In genomic region chr15:90358124-90359033, GRCh38 we compare ENCODE assay signal across 13 cellular contexts. TPM values are rescaled to one million over a fixed set of nuclear protein-coding genes. Genes with fewer than 3 reads are reported as not detected.
A peak's percentile ranks its signal among the peaks of the same experiment; 100 is the strongest.
DNase-seq lines count a peak whose midpoint lies in the region; ATAC-seq, FAIRE-seq and TF ChIP-seq lines count a peak whose summit lies in the region.
"Had no signal": no experiment of that assay in that cellular context is flagged by ENCODE, and none has a peak within 500 bp of the region (broad histone marks: within the 10 kb centered on the region; RNA-seq: fewer than 3 reads in every experiment).

No MANE protein-coding gene starts in this region.

- no peak for TF ChIP-seq RAD21 in HepG2 (CRISPR knock-in tag; IDR thresholded peaks at IDR 0.05)

- H3K9ac ChIP-seq in HepG2 (ENCODE audit: insufficient read depth, low read depth, low read length): no peak overlapping the region

- CTCF ChIA-PET in HepG2 (lab: Yijun Ruan, JAX; ENCODE audit: low intra/inter-chr PET ratio, low total read pairs): no interaction called here

- H3K27me3 ChIP-seq in HepG2 (ENCODE audit: control insufficient read depth in 1 of 2, insufficient read depth in 2 of 2, low read length in 2 of 2): no peaks in the 10 kb centered on the region
- H3K27me3 ChIP-seq in right lobe of liver: no peaks in the 10 kb centered on the region
- no peaks in the 10 kb centered on the region for H3K27me3 ChIP-seq in RWPE2 (ENCODE audit: insufficient read depth, poor library complexity, severe bottlenecking)

- no peaks in the 10 kb centered on the region for H3K9me3 ChIP-seq in HepG2 (ENCODE audit: low read length)
- H3K9me3 ChIP-seq in right lobe of liver: no peaks in the 10 kb centered on the region
- H3K9me3 ChIP-seq in RWPE2 (ENCODE audit: severe bottlenecking): no peaks in the 10 kb centered on the region

- TF ChIP-seq CTCF in HepG2 (CRISPR knock-in tag; IDR thresholded peaks at IDR 0.05): no peak
- TF ChIP-seq CTCF in right lobe of liver (IDR thresholded peaks at IDR 0.05): no peak
- TF ChIP-seq CTCF in RWPE2 (IDR thresholded peaks at IDR 0.05; ENCODE audit: poor library complexity, severe bottlenecking): no peak

- no peak overlapping the region for H2AFZ ChIP-seq in HepG2 (ENCODE audit: low read length)

- no peaks in the 10 kb centered on the region for H3K4me1 ChIP-seq in HepG2 (ENCODE audit: insufficient read depth, low read length)
- no peaks in the 10 kb centered on the region for H3K4me1 ChIP-seq in right lobe of liver
- H3K4me1 ChIP-seq in RWPE2 (ENCODE audit: insufficient read depth, poor library complexity, severe bottlenecking): peaks cover 23% of the 10 kb centered on the region

- in situ Hi-C loops in HepG2 (cut with HindIII; ENCODE audit: extremely low pct_ligation_motif_present, low pct_unique_long_range_greater_than_20kb): no loop called here

- H3K4me3 ChIP-seq in HepG2 (replicated peaks in 1 of 3; ENCODE audit: insufficient read depth in 1 of 3, low read depth in 2 of 3, low read length in 3 of 3) (no peak overlapping the region), right lobe of liver (no peak overlapping the region), RWPE2 (ENCODE audit: severe bottlenecking) (no peak overlapping the region)

- H3K27ac ChIP-seq in HepG2 (ENCODE audit: extremely low read length, insufficient read depth, low read length): no peak overlapping the region
- no peak overlapping the region for H3K27ac ChIP-seq in right lobe of liver
- H3K27ac ChIP-seq in RWPE2 (ENCODE audit: poor library complexity, severe bottlenecking): peak overlapping the region; percentile 15
- H3K27ac ChIP-seq: VCaP had no signal

- no peak for TF ChIP-seq POLR2A in HepG2 (IDR thresholded peaks at IDR 0.05; ENCODE audit: insufficient read depth in 1 of 2, low read depth in 2 of 2, low read length in 2 of 2)
- TF ChIP-seq POLR2A in right lobe of liver (IDR thresholded peaks at IDR 0.05): no peak

- DNase-seq in HepG2 (ENCODE audit: low spot score) (no peak), right lobe of liver (no peak), RWPE2 (ENCODE audit: low spot score) (no peak), fibroblast of peridontal ligament (ENCODE audit: extremely low read depth) (peak; percentile 56), urothelium cell line (ENCODE audit: low spot score) (peak; percentile 28), NCI-H345 treated with DMSO at 0.1 percent for 48 hours (lab: John Stamatoyannopoulos, UW; ENCODE audit: unreplicated experiment) (no peak)
- DNase-seq: effector CD8-positive, alpha-beta T cell; HFFc6; NCI-H1930 had no signal

- H3K79me2 ChIP-seq in HepG2 (ENCODE audit: insufficient read depth, low read length): no peaks in the 10 kb centered on the region

- POLR2A ChIA-PET in HepG2 (lab: Yijun Ruan, JAX): no interaction called here

- 82% methylated on average over 8 of the region's 8 CpGs for WGBS in HepG2 (ENCODE audit: low lambda C conversion rate)
- WGBS in right lobe of liver (ENCODE audit: insufficient coverage, low coverage, low lambda C conversion rate, missing lambda C conversion rate): 75% methylated on average over 8 of the region's 8 CpGs

- peaks cover 0 to 2% of the 10 kb centered on the region in 2 experiments; a peak in 1 of 5 replicates for H3K36me3 ChIP-seq in HepG2 (replicated peaks in 1 of 2; ENCODE audit: control insufficient read depth in 1 of 2, insufficient read depth in 2 of 2, low read length in 2 of 2)
- H3K36me3 ChIP-seq in right lobe of liver: peaks cover 0 to 4% (median 0%) of the 10 kb centered on the region in 4 donors
- H3K36me3 ChIP-seq in RWPE2 (ENCODE audit: low read depth): peaks cover 23% of the 10 kb centered on the region

- no peak overlapping the region for H3K4me2 ChIP-seq in HepG2 (ENCODE audit: low read depth, low read length)

- ATAC-seq in HepG2 (no peak), right lobe of liver (no peak), RWPE2 (ENCODE audit: low read depth) (peak; percentile 53), GM21390 (IDR thresholded peaks at IDR 0.05; ENCODE audit: unreplicated experiment) (no peak), GM19324 (IDR thresholded peaks at IDR 0.05; ENCODE audit: low FRiP score, unreplicated experiment) (no peak)

- intact Hi-C loops in HepG2 (cut with micrococcal nuclease; ENCODE audit: unreplicated experiment) (no loop called here), right lobe of liver (cut with DNase I) (no loop called here)

- no TSS peak for BruUV-seq in HepG2 (replicated peaks; lab: Mats Ljungman, UMichigan)

- no peak for FAIRE-seq in HepG2 (lab: Jason Lieb, UNC)
- FAIRE-seq in urothelium cell line (lab: Jason Lieb, UNC): no peak

- no peaks in the 10 kb centered on the region for H4K20me1 ChIP-seq in HepG2 (ENCODE audit: insufficient read depth, low read length)

- TF ChIP-seq EP300 in HepG2 (IDR thresholded peaks at IDR 0.05; ENCODE audit: low read depth in 2 of 2, low read length in 2 of 2): no peak
- no peak for TF ChIP-seq EP300 in HepG2 (CRISPR knock-in tag; IDR thresholded peaks at IDR 0.05; ENCODE audit: borderline replicate concordance)

TF ChIP-seq in HepG2, 621 proteins besides CTCF, POLR2A, EP300 and RAD21:
- TF ChIP-seq RFXANK (CRISPR knock-in tag; IDR thresholded peaks at IDR 0.05) (no peak), FOSL1 (CRISPR knock-in tag; IDR thresholded peaks at IDR 0.05; ENCODE audit: borderline replicate concordance) (no peak), FOXA3 (CRISPR knock-in tag; IDR thresholded peaks at IDR 0.05) (0 out of 2 replicates have a peak, but pooled peaks have one; percentile 26), FOXA1 (IDR thresholded peaks at IDR 0.05) (no peak), FOXA1 (CRISPR knock-in tag; IDR thresholded peaks at IDR 0.05) (0 out of 2 replicates have a peak, but pooled peaks have one; percentile 13), MYNN (CRISPR knock-in tag; IDR thresholded peaks at IDR 0.05; ENCODE audit: low read depth) (no peak)
TF ChIP-seq in HepG2: peak in this region for 2.

RNA-seq across cellular contexts. Expression of gene ZNF774, which starts 6.3 kb away (rescaled TPM):
- total RNA-seq in HepG2 (2016; rRNA removed; fragmentation: Illumina TruSeq; extraction: Trizol) (0.98 and 1.4 TPM in 2 replicates), right lobe of liver (1 to 10 TPM; 1.2 to 2.5 (median 1.7) TPM)
- total RNA-seq in HepG2 (2016; cell fraction: cytosol; rRNA removed; fragmentation: Illumina TruSeq; extraction: Trizol; ENCODE audit: low read depth): 0.09 and 1.2 TPM in 2 replicates
- 0.89 and 1.7 TPM in 2 replicates for total RNA-seq in HepG2 (2016; cell fraction: insoluble cytoplasmic fraction; rRNA removed; fragmentation: Illumina TruSeq; extraction: Trizol)
- total RNA-seq in HepG2 (2016; cell fraction: membrane; rRNA removed; fragmentation: Illumina TruSeq; extraction: Trizol): 0.69 and 1.3 TPM in 2 replicates
- total RNA-seq in HepG2 (2016; cell fraction: nucleus; rRNA removed; fragmentation: Illumina TruSeq; extraction: Trizol): 0.78 and 1.6 TPM in 2 replicates
- 0.59 and 0.61 TPM in 2 replicates for polyA plus RNA-seq in HepG2 (2011; rRNA removed)
- polyA plus RNA-seq in HepG2 (2011; cell fraction: cytosol; rRNA removed): 0.31 and 0.60 TPM in 2 replicates
- polyA plus RNA-seq in HepG2 (2011; cell fraction: nucleus; rRNA removed): 0.40 and 0.78 TPM in 2 replicates
- 0.52 and 0.92 TPM in 2 replicates for polyA plus RNA-seq in HepG2 (2012)
- 1.0 and 1.1 TPM in 2 replicates for polyA plus RNA-seq in HepG2 (2016; cell fraction: cytosol; fragmentation: Illumina TruSeq; extraction: Trizol; ENCODE audit: low read depth)
- polyA plus RNA-seq in HepG2 (2016; cell fraction: insoluble cytoplasmic fraction; fragmentation: Illumina TruSeq; extraction: Trizol; ENCODE audit: low read depth): 0.79 and 1.3 TPM in 2 replicates
- 0.52 and 0.56 TPM in 2 replicates for polyA plus RNA-seq in HepG2 (2016; cell fraction: membrane; fragmentation: Illumina TruSeq; extraction: Trizol; ENCODE audit: low read depth)
- 1.7 and 3.0 TPM in 2 replicates for polyA plus RNA-seq in HepG2 (2016; cell fraction: nucleus; fragmentation: Illumina TruSeq; extraction: Trizol; ENCODE audit: insufficient read depth, low read depth)
- polyA minus RNA-seq in HepG2 (2011; rRNA and poly(A)+ RNA removed; ENCODE audit: low replicate concordance): 0.54 and 2.1 TPM in 2 replicates
- polyA minus RNA-seq in HepG2 (2011; cell fraction: cytosol; rRNA and poly(A)+ RNA removed): 0.18 and 0.59 TPM in 2 replicates
- 1.9 and 5.0 TPM in 2 replicates for polyA minus RNA-seq in HepG2 (2011; cell fraction: nucleus; rRNA and poly(A)+ RNA removed)
- total RNA-seq: CD4-positive, CD25-positive, alpha-beta regulatory T cell had no signal
- polyA plus RNA-seq: CD4-positive, CD25-positive, alpha-beta regulatory T cell had no signal

RNA-seq across cellular contexts. Expression of gene IQGAP1, which starts 29.7 kb away (rescaled TPM):
- total RNA-seq in HepG2 (2016; rRNA removed; fragmentation: Illumina TruSeq; extraction: Trizol) (25.9 and 37.9 TPM in 2 replicates), right lobe of liver (10 to 100 TPM; 12.2 to 43.7 (median 26.3) TPM)
- 7.0 and 10.3 TPM in 2 replicates for total RNA-seq in HepG2 (2016; cell fraction: cytosol; rRNA removed; fragmentation: Illumina TruSeq; extraction: Trizol; ENCODE audit: low read depth)
- 24.2 and 39.8 TPM in 2 replicates for total RNA-seq in HepG2 (2016; cell fraction: insoluble cytoplasmic fraction; rRNA removed; fragmentation: Illumina TruSeq; extraction: Trizol)
- 4.9 and 6.0 TPM in 2 replicates for total RNA-seq in HepG2 (2016; cell fraction: membrane; rRNA removed; fragmentation: Illumina TruSeq; extraction: Trizol)
- 45.8 and 61.3 TPM in 2 replicates for total RNA-seq in HepG2 (2016; cell fraction: nucleus; rRNA removed; fragmentation: Illumina TruSeq; extraction: Trizol)
- 22.5 and 29.5 TPM in 2 replicates for polyA plus RNA-seq in HepG2 (2011; rRNA removed)
- polyA plus RNA-seq in HepG2 (2011; cell fraction: cytosol; rRNA removed): 6.9 and 8.8 TPM in 2 replicates
- 43.0 and 44.1 TPM in 2 replicates for polyA plus RNA-seq in HepG2 (2011; cell fraction: nucleus; rRNA removed)
- 19.9 and 21.7 TPM in 2 replicates for polyA plus RNA-seq in HepG2 (2012)
- polyA plus RNA-seq in HepG2 (2016; cell fraction: cytosol; fragmentation: Illumina TruSeq; extraction: Trizol; ENCODE audit: low read depth): 0.76 and 1.4 TPM in 2 replicates
- 26.8 and 29.0 TPM in 2 replicates for polyA plus RNA-seq in HepG2 (2016; cell fraction: insoluble cytoplasmic fraction; fragmentation: Illumina TruSeq; extraction: Trizol; ENCODE audit: low read depth)
- 2.5 and 4.1 TPM in 2 replicates for polyA plus RNA-seq in HepG2 (2016; cell fraction: membrane; fragmentation: Illumina TruSeq; extraction: Trizol; ENCODE audit: low read depth)
- polyA plus RNA-seq in HepG2 (2016; cell fraction: nucleus; fragmentation: Illumina TruSeq; extraction: Trizol; ENCODE audit: insufficient read depth, low read depth): 58.6 and 63.1 TPM in 2 replicates
- 43.9 and 274 TPM in 2 replicates for polyA minus RNA-seq in HepG2 (2011; rRNA and poly(A)+ RNA removed; ENCODE audit: low replicate concordance)
- polyA minus RNA-seq in HepG2 (2011; cell fraction: cytosol; rRNA and poly(A)+ RNA removed): 20.6 and 26.9 TPM in 2 replicates
- 216 and 230 TPM in 2 replicates for polyA minus RNA-seq in HepG2 (2011; cell fraction: nucleus; rRNA and poly(A)+ RNA removed)

Comparison
In these comparisons a context has a peak if more than half of its experiments do, and no peak if none do; other contexts are left out.
1. DNase-seq: peak in fibroblast of peridontal ligament (single experiment) and urothelium cell line (single experiment); none in HepG2 (single experiment), right lobe of liver (0 of 3), RWPE2 (single experiment) and NCI-H345 treated with DMSO at 0.1 percent for 48 hours (single experiment).